ENCODE assay signal across 1 cellular context in the genomic region with DNA sequence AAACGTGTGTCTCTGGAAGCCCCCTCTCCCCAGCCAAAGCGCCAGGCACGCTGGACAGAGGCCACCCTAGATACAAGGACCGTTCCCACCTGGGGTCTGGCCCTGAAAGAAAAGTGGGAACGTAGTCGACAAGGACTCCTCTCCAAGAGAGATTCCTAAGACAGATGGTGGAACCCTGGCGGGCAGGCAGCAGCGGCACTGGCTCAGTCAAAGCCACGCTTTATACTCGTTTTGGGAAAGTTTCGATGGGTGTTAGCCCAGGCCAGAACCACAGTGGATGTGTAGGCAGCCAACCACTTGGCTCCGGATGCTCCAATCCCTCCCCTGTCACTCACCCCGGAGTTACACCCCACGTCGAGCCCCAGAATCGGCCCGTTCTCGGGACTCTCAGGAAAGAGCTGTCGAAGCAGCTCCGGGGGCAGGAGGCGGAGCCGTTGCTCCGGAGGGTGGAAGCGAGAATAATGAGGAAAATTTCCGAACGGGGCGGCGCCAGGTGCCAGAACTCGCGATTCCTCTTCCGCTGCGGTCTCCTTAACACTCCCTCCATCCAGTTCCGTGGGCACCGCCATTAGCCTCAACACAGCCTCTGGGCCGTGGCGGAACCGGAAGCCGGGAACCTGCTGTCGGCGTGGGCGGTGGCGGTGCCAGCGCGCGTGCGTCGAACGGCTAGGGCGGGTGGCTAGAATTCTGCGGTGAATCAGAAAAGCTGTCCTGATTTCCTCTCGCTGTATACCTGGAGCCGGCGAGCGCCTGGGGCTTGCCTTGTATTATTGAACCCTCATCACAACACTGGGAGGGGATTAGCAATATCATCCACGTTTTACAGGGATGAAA.
TF ChIP-seq lines count a peak whose summit lies in the region.

A gene with protein sequence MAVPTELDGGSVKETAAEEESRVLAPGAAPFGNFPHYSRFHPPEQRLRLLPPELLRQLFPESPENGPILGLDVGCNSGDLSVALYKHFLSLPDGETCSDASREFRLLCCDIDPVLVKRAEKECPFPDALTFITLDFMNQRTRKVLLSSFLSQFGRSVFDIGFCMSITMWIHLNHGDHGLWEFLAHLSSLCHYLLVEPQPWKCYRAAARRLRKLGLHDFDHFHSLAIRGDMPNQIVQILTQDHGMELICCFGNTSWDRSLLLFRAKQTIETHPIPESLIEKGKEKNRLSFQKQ (minus strand): TSS at position 588 of the 834 bp plus-strand sequence. CDS start 19 bp downstream, at position 569.

TF ChIP-seq in K562, 482 proteins besides CTCF, POLR2A, EP300 and RAD21 (continued from another document and continues in another):
- TF ChIP-seq, protein P1, sequence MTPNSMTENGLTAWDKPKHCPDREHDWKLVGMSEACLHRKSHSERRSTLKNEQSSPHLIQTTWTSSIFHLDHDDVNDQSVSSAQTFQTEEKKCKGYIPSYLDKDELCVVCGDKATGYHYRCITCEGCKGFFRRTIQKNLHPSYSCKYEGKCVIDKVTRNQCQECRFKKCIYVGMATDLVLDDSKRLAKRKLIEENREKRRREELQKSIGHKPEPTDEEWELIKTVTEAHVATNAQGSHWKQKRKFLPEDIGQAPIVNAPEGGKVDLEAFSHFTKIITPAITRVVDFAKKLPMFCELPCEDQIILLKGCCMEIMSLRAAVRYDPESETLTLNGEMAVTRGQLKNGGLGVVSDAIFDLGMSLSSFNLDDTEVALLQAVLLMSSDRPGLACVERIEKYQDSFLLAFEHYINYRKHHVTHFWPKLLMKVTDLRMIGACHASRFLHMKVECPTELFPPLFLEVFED (CRISPR knock-in tag; conservative IDR thresholded peaks at IDR 0.05): no peak
- TF ChIP-seq HIVEP1 (CRISPR knock-in tag; IDR thresholded peaks at IDR 0.05) (no peak), MEIS2 (IDR thresholded peaks at IDR 0.05; ENCODE audit: partially characterized antibody) (peak; percentile 45), RBM15 (IDR thresholded peaks at IDR 0.05; ENCODE audit: insufficient read depth, low read length) (no peak), TFE3 (CRISPR knock-in tag; IDR thresholded peaks at IDR 0.05) (0 out of 2 replicates have a peak, but pooled peaks have one; percentile 0), POLR2AphosphoS2 (IDR thresholded peaks at IDR 0.05; ENCODE audit: low read length) (no peak), MAFK (IDR thresholded peaks at IDR 0.05; ENCODE audit: low read length) (no peak), CREM (IDR thresholded peaks at IDR 0.05; ENCODE audit: low read depth) (0 out of 2 replicates have a peak, but pooled peaks have one; percentile 42), ASH1L (IDR thresholded peaks at IDR 0.05; ENCODE audit: borderline replicate concordance, low read depth, partially characterized antibody) (no peak), SIX5 (IDR thresholded peaks at IDR 0.05; ENCODE audit: borderline replicate concordance in 1 of 2, insufficient read depth in 1 of 2, low read depth in 1 of 2, low read length in 2 of 2) (no peak), HEY1 (CRISPR knock-in tag; IDR thresholded peaks at IDR 0.05; ENCODE audit: borderline replicate concordance) (no peak), TAF9B (IDR thresholded peaks at IDR 0.05; ENCODE audit: partially characterized antibody) (peak; percentile 86), FOXJ3 (CRISPR knock-in tag; IDR thresholded peaks at IDR 0.05) (no peak), RHOXF2B (CRISPR knock-in tag; conservative IDR thresholded peaks at IDR 0.05) (no peak), NR4A1 (CRISPR knock-in tag; IDR thresholded peaks at IDR 0.05) (no peak), NR4A1 (tag; IDR thresholded peaks at IDR 0.05) (no peak), SAFB (IDR thresholded peaks at IDR 0.05; ENCODE audit: borderline replicate concordance, low read depth, low read length) (0 out of 2 replicates have a peak, but pooled peaks have one; percentile 15), MEF2A (IDR thresholded peaks at IDR 0.05; ENCODE audit: control insufficient read depth, low read depth, low read length) (no peak), MTA3 (IDR thresholded peaks at IDR 0.05; ENCODE audit: borderline replicate concordance) (no peak; the same call in 1 of the 2 replicates), YY1 (IDR thresholded peaks at IDR 0.05; ENCODE audit: borderline replicate concordance in 1 of 3, control insufficient read depth in 1 of 3, extremely low read depth in 1 of 3, insufficient read depth in 3 of 3, insufficient read length in 1 of 3, insufficient replicate concordance in 2 of 3, low read depth in 1 of 3, low read length in 2 of 3) (peak; percentile 72 to 96 (median 91)), CLOCK (CRISPR knock-in tag; IDR thresholded peaks at IDR 0.05; ENCODE audit: borderline replicate concordance) (no peak), SMARCE1 (IDR thresholded peaks at IDR 0.05) (peak; percentile 21; the same call in 1 of the 2 replicates), ZNF77 (CRISPR knock-in tag; IDR thresholded peaks at IDR 0.05) (no peak), NFYB (IDR thresholded peaks at IDR 0.05; ENCODE audit: extremely low read depth, insufficient read length) (no peak), SRSF7 (optimal IDR thresholded peaks at IDR 0.05; ENCODE audit: low read depth, low read length) (no peak), SIN3B (IDR thresholded peaks at IDR 0.05; ENCODE audit: low read depth) (peak; percentile 34; the same call in 1 of the 2 replicates), TAF1 (IDR thresholded peaks at IDR 0.05; ENCODE audit: control insufficient read depth, extremely low read depth, insufficient read depth, low read length, severe bottlenecking) (peak; percentile 83), PHF20 (IDR thresholded peaks at IDR 0.05; ENCODE audit: partially characterized antibody) (peak; percentile 77), DIDO1 (tag; IDR thresholded peaks at IDR 0.05; ENCODE audit: low read depth) (no peak), C11orf30 (IDR thresholded peaks at IDR 0.05; ENCODE audit: low read depth) (peak; percentile 56; the same call in 1 of the 2 replicates), HDAC2 (IDR thresholded peaks at IDR 0.05) (peak; percentile 45; the same call in 1 of the 2 replicates), KHSRP (IDR thresholded peaks at IDR 0.05) (no peak), BRF1 (IDR thresholded peaks at IDR 0.05; ENCODE audit: borderline replicate concordance, extremely low read depth, insufficient read length) (no peak), LEF1 (IDR thresholded peaks at IDR 0.05) (no peak), PHF21A (IDR thresholded peaks at IDR 0.05; ENCODE audit: borderline replicate concordance, low read depth) (0 out of 2 replicates have a peak, but pooled peaks have one; percentile 30), HES1 (IDR thresholded peaks at IDR 0.05; ENCODE audit: low read depth) (no peak), DMBX1 (CRISPR knock-in tag; IDR thresholded peaks at IDR 0.05; ENCODE audit: borderline replicate concordance) (no peak), ATF6 (CRISPR knock-in tag; IDR thresholded peaks at IDR 0.05) (peak; percentile 78; the same call in 1 of the 2 replicates), NR2C1 (IDR thresholded peaks at IDR 0.05) (no peak), NR2C1 (tag; IDR thresholded peaks at IDR 0.05) (no peak; the same call in 1 of the 2 replicates), ETV5 (CRISPR knock-in tag; IDR thresholded peaks at IDR 0.05; ENCODE audit: low read depth) (peak; percentile 81), LARP7 (IDR thresholded peaks at IDR 0.05) (no peak), ZNF316 (IDR thresholded peaks at IDR 0.05) (no peak), MAFG (tag; conservative IDR thresholded peaks at IDR 0.05) (no peak), POLR2G (IDR thresholded peaks at IDR 0.05; ENCODE audit: low read depth, low read length) (peak; percentile 98), ZNF263 (CRISPR knock-in tag; IDR thresholded peaks at IDR 0.05; ENCODE audit: borderline replicate concordance) (no peak), CEBPB (tag; IDR thresholded peaks at IDR 0.05) (no peak), NCOR1 (IDR thresholded peaks at IDR 0.05) (no peak), CTBP1 (IDR thresholded peaks at IDR 0.05; ENCODE audit: borderline replicate concordance) (peak; percentile 66; the same call in 1 of the 2 replicates), ZNF586 (CRISPR knock-in tag; conservative IDR thresholded peaks at IDR 0.05) (no peak), ZNF444 (CRISPR knock-in tag; IDR thresholded peaks at IDR 0.05) (no peak), PRMT5 (CRISPR knock-in tag; IDR thresholded peaks at IDR 0.05) (no peak), ZNF76 (CRISPR knock-in tag; IDR thresholded peaks at IDR 0.05; ENCODE audit: borderline replicate concordance) (no peak), BCOR (IDR thresholded peaks at IDR 0.05) (no peak)
- TF ChIP-seq, protein P2, sequence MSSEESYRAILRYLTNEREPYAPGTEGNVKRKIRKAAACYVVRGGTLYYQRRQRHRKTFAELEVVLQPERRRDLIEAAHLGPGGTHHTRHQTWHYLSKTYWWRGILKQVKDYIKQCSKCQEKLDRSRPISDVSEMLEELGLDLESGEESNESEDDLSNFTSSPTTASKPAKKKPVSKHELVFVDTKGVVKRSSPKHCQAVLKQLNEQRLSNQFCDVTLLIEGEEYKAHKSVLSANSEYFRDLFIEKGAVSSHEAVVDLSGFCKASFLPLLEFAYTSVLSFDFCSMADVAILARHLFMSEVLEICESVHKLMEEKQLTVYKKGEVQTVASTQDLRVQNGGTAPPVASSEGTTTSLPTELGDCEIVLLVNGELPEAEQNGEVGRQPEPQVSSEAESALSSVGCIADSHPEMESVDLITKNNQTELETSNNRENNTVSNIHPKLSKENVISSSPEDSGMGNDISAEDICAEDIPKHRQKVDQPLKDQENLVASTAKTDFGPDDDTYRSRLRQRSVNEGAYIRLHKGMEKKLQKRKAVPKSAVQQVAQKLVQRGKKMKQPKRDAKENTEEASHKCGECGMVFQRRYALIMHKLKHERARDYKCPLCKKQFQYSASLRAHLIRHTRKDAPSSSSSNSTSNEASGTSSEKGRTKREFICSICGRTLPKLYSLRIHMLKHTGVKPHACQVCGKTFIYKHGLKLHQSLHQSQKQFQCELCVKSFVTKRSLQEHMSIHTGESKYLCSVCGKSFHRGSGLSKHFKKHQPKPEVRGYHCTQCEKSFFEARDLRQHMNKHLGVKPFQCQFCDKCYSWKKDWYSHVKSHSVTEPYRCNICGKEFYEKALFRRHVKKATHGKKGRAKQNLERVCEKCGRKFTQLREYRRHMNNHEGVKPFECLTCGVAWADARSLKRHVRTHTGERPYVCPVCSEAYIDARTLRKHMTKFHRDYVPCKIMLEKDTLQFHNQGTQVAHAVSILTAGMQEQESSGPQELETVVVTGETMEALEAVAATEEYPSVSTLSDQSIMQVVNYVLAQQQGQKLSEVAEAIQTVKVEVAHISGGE (CRISPR knock-in tag; IDR thresholded peaks at IDR 0.05): peak; percentile 78 to 96 (median 83); a peak in 5 of 6 replicates
- TF ChIP-seq, protein P3, sequence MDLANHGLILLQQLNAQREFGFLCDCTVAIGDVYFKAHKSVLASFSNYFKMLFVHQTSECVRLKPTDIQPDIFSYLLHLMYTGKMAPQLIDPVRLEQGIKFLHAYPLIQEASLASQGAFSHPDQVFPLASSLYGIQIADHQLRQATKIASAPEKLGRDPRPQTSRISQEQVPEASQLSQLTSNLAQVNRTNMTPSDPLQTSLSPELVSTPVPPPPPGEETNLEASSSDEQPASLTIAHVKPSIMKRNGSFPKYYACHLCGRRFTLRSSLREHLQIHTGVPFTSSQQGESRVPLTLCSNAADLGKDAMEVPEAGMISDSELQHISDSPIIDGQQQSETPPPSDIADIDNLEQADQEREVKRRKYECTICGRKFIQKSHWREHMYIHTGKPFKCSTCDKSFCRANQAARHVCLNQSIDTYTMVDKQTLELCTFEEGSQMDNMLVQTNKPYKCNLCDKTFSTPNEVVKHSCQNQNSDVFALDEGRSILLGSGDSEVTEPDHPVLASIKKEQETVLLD (IDR thresholded peaks at IDR 0.05): no peak
